8 cellular contexts compared by ENCODE assay signal in genomic region chr17:39623356-39623950, GRCh38. TPM values are rescaled to one million over a fixed set of nuclear protein-coding genes. Genes with fewer than 3 reads are reported as not detected.
A peak's percentile ranks its signal among the peaks of the same experiment; 100 is the strongest.
DNase-seq lines count a peak whose midpoint lies in the region; ATAC-seq and TF ChIP-seq lines count a peak whose summit lies in the region.

No MANE protein-coding gene starts in this region.

- no peaks in the 10 kb centered on the region for H3K9me3 ChIP-seq in right cardiac atrium (ENCODE audit: control insufficient read depth, low read length)

- H3K4me3 ChIP-seq in right cardiac atrium (ENCODE audit: low read length): no peak overlapping the region

- 4% methylated on average over 16 of the region's 16 CpGs for WGBS in right cardiac atrium

- in situ Hi-C loops in GM13977 (cut with MboI; ENCODE audit: low pct_unique_long_range_greater_than_20kb, low sequenced_read_pairs, unreplicated experiment): loop anchor here (10.0 kb wide), 1 partner anchor 131 kb away; no protein-coding TSS in a partner anchor

- ATAC-seq in right cardiac atrium: peak; percentile 67 to 71
- ATAC-seq in sciatic nerve: peak; percentile 73
- no peak for ATAC-seq in HG03025 (IDR thresholded peaks at IDR 0.05; ENCODE audit: low FRiP score, unreplicated experiment)

- intact Hi-C loops in right cardiac atrium (cut with DNase I): loop anchor here (2.0 to 10.0 kb wide), 5 partner anchors 51 to 129 kb away; no protein-coding TSS in a partner anchor
- intact Hi-C loops in sciatic nerve (cut with DNase I): loop anchor here (5.0 kb wide), 2 partner anchors 49 to 129 kb away; no protein-coding TSS in a partner anchor

- peak; percentile 93 for TF ChIP-seq CTCF in GM13977 (IDR thresholded peaks at IDR 0.05; ENCODE audit: extremely low read depth, insufficient read depth, missing control alignments)

- peaks cover 2% of the 10 kb centered on the region for H3K4me1 ChIP-seq in right cardiac atrium (ENCODE audit: control insufficient read depth, insufficient read depth, low read length)

- DNase-seq in 8988T (peak; percentile 79), GM13977 (ENCODE audit: low spot score) (peak; percentile 87), NCI-H1436 (lab: John Stamatoyannopoulos, UW) (peak; percentile 75), T-helper 9 cell (peak; percentile 86), amygdala (lab: John Stamatoyannopoulos, UW) (peak in 55 of 56 donors; percentile 22 to 91 (median 70)), right cardiac atrium (peak; percentile 83 to 95 (median 95)), sciatic nerve (ENCODE audit: low spot score) (peak; percentile 92)

- H3K27ac ChIP-seq in right cardiac atrium (ENCODE audit: low read length): no peak overlapping the region

- no peaks in the 10 kb centered on the region for H3K27me3 ChIP-seq in right cardiac atrium (ENCODE audit: control insufficient read depth, insufficient read depth)

RNA-seq across cellular contexts. Expression of gene PPP1R1B, which starts 3.3 kb away (rescaled TPM):
- 1 to 10 TPM; 2.0 to 6.6 (median 2.4) TPM for total RNA-seq in right cardiac atrium
- polyA plus RNA-seq in right cardiac atrium: 4.4 TPM
- 3.3 TPM for total RNA-seq in sciatic nerve

RNA-seq across cellular contexts. Expression of gene STARD3, which starts 13.5 kb away (rescaled TPM):
- 10 to 100 TPM; 19.2 to 26.2 (median 22.9) TPM for total RNA-seq in right cardiac atrium
- polyA plus RNA-seq in right cardiac atrium: 22.7 TPM
- 81.8 TPM for total RNA-seq in sciatic nerve

RNA-seq across cellular contexts. Expression of gene NEUROD2, which starts 15.7 kb away (rescaled TPM):
- total RNA-seq in right cardiac atrium (not detected), sciatic nerve (not detected)
- polyA plus RNA-seq in right cardiac atrium: not detected

RNA-seq across cellular contexts. Expression of gene TCAP, which starts 41.7 kb away (rescaled TPM):
- total RNA-seq in right cardiac atrium (1,000 to 10,000 TPM; 2,357 to 4,356 (median 2,957) TPM), sciatic nerve (2.0 TPM)
- polyA plus RNA-seq in right cardiac atrium: 4,928 TPM

RNA-seq across cellular contexts. Expression of gene PNMT, which starts 44.8 kb away (rescaled TPM):
- 10 to 100 TPM; 18.1 to 39.6 (median 21.3) TPM for total RNA-seq in right cardiac atrium
- polyA plus RNA-seq in right cardiac atrium: 32.7 TPM
- 1.3 TPM for total RNA-seq in sciatic nerve
